Comparison of ENCODE assay signal across 23 cellular contexts in the genomic region with DNA sequence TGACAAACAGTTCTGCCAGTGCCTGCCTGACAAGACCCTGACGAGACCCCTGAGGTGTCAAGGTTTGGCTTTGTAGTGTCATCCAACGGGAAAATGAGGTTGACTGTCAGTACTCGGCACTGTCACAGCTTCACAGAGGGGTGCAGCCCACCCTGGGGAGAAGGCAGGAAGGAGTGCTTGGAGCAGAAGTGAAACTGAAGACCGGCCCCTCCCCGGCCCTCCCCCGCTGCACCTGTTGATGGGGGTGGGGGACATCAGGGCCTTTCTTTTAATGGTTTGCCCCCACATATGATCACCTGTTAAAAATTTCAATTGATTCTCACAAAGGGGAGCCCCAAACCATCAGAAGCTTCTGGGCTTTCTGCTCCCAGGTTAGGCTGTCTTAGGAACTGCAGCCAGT. TPM values are rescaled to one million over a fixed set of nuclear protein-coding genes. Genes with fewer than 3 reads are reported as not detected.
A peak's percentile ranks its signal among the peaks of the same experiment; 100 is the strongest.
DNase-seq lines count a peak whose midpoint lies in the region; ATAC-seq, FAIRE-seq and TF ChIP-seq lines count a peak whose summit lies in the region.
"Had no signal": no experiment of that assay in that cellular context is flagged by ENCODE, and none has a peak within 500 bp of the region (broad histone marks: within the 10 kb centered on the region; RNA-seq: fewer than 3 reads in every experiment).

No MANE protein-coding gene starts in this region.

- H3K4me1 ChIP-seq in HEK293 (ENCODE audit: control insufficient read depth, insufficient read depth, low read length) (peaks cover 9% of the 10 kb centered on the region), keratinocyte (ENCODE audit: control insufficient read depth, extremely low read depth, insufficient read depth, low read length) (peaks cover 78% of the 10 kb centered on the region), gastrocnemius medialis (peaks cover 23 to 27% of the 10 kb centered on the region in 2 donors), hepatocyte (ENCODE audit: insufficient read depth) (peaks cover 15% of the 10 kb centered on the region)
- H3K4me1 ChIP-seq: pancreas had no signal

- peaks cover 91% of the 10 kb centered on the region for H3K79me2 ChIP-seq in keratinocyte (ENCODE audit: control insufficient read depth, insufficient read depth, low read length)
- H3K79me2 ChIP-seq in hepatocyte = peaks cover 92% of the 10 kb centered on the region

- no peaks in the 10 kb centered on the region for H3K27me3 ChIP-seq in keratinocyte (ENCODE audit: control insufficient read depth, extremely low read depth, insufficient read depth, low read length)
- H3K27me3 ChIP-seq in gastrocnemius medialis = no peaks in the 10 kb centered on the region
- no peaks in the 10 kb centered on the region for H3K27me3 ChIP-seq in hepatocyte
- H3K27me3 ChIP-seq: cardiac muscle cell, heart right ventricle, pancreas, uterus had no signal

- WGBS in hepatocyte (ENCODE audit: low lambda C conversion rate, missing lambda C conversion rate) = 95% methylated on average over 6 of the region's 6 CpGs

- CTCF ChIA-PET in HEK293 (lab: Yijun Ruan, JAX) (no interaction called here), RWPE1 (lab: Yijun Ruan, JAX) (interaction anchor here (0.7 to 1.8 kb wide), 4 partner anchors 10 to 110 kb away, joined by 3 to 5 read pairs (median 4); no protein-coding TSS in a partner anchor)

- H3K9me3 ChIP-seq in HEK293 (ENCODE audit: control insufficient read depth, insufficient read depth, low read depth, low read length) (no peaks in the 10 kb centered on the region), keratinocyte (ENCODE audit: control insufficient read depth, low read depth, low read length) (no peaks in the 10 kb centered on the region), gastrocnemius medialis (no peaks in the 10 kb centered on the region), hepatocyte (ENCODE audit: low read depth) (no peaks in the 10 kb centered on the region)
- H3K9me3 ChIP-seq: Caco-2, heart right ventricle, pancreas, uterus had no signal

- DNase-seq in RWPE1 (ENCODE audit: low spot score) = no peak
- no peak for DNase-seq in keratinocyte (ENCODE audit: low read depth, low spot score)
- no peak for DNase-seq in gastrocnemius medialis
- DNase-seq in type B pancreatic cell (ENCODE audit: extremely low spot score, unreplicated experiment) = no peak
- no peak for DNase-seq in hepatocyte (ENCODE audit: low spot score)
- DNase-seq: activated CD4-positive, alpha-beta T cell treated with anti-CD3 and anti-CD28 coated beads for 48 hours; activated naive CD4-positive, alpha-beta T cell treated with anti-CD3 and anti-CD28 coated beads, Interleukin-2, amount 10 ng/mL, durations not matched to agents 7 days and 5 days; activated T-cell treated with anti-CD3 and anti-CD28 coated beads, Interleukin-2, amount 50 U/mL, for 72 hours; Caco-2; dermis blood vessel endothelial cell; H9; heart right ventricle; NCI-H1694; pancreas; SHP77; stimulated activated CD4-positive, alpha-beta T cell treated with anti-CD3 and anti-CD28 coated beads, Interleukin-15, amount 100 ng/mL, for 24 hours; uterus had no signal

- no peak overlapping the region for H3K27ac ChIP-seq in HEK293 (ENCODE audit: extremely low read depth, low read depth, low read length)
- H3K27ac ChIP-seq in RWPE1 = peak overlapping the region; percentile 96
- no peak overlapping the region for H3K27ac ChIP-seq in keratinocyte (ENCODE audit: control insufficient read depth, insufficient read depth, low read length)
- H3K27ac ChIP-seq in gastrocnemius medialis = no peak overlapping the region
- no peak overlapping the region for H3K27ac ChIP-seq in hepatocyte
- H3K27ac ChIP-seq: cardiac muscle cell, heart right ventricle, pancreas had no signal

- in situ Hi-C loops in gastrocnemius medialis (cut with MboI; ENCODE audit: low sequenced_read_pairs in 4 of 4) = loop anchor here in 2 of 4 donors (25.0 kb wide), 2 partner anchors 316 to 1316 kb away; partner anchors contain the start of genes AURKA (in 1 of the 2), CSTF1 (in 1 of the 2) and RBM38 (in 1 of the 2)

- H2AFZ ChIP-seq in keratinocyte (ENCODE audit: control insufficient read depth, low read length) = no peak overlapping the region
- no peak overlapping the region for H2AFZ ChIP-seq in hepatocyte

- H3K9me1 ChIP-seq in keratinocyte (ENCODE audit: control insufficient read depth, extremely low read depth, insufficient read depth, low read length) = peaks cover 13% of the 10 kb centered on the region

- no peak overlapping the region for H3K4me3 ChIP-seq in HEK293 (ENCODE audit: low read depth, low read length)
- no peak overlapping the region for H3K4me3 ChIP-seq in keratinocyte (ENCODE audit: control insufficient read depth in 2 of 3, extremely low read depth in 1 of 3, insufficient read depth in 2 of 3, low read depth in 1 of 3, low read length in 3 of 3)
- no peak overlapping the region for H3K4me3 ChIP-seq in gastrocnemius medialis
- H3K4me3 ChIP-seq in hepatocyte = no peak overlapping the region
- H3K4me3 ChIP-seq: cardiac muscle cell, heart right ventricle, pancreas, uterus had no signal

- H3K4me1 Mint-ChIP-seq in type B pancreatic cell (ENCODE audit: unreplicated experiment) = peaks cover 28% of the 10 kb centered on the region

- TF ChIP-seq CTCF in HEK293 (tag by site-specific recombination; IDR thresholded peaks at IDR 0.05) (no peak), RWPE1 (conservative IDR thresholded peaks at IDR 0.05; ENCODE audit: low read depth) (no peak), keratinocyte (optimal IDR thresholded peaks at IDR 0.05 in 1 of 3, IDR thresholded peaks at IDR 0.05 in 1 of 3, conservative IDR thresholded peaks at IDR 0.05 in 1 of 3; ENCODE audit: extremely low read depth in 1 of 3, insufficient read depth in 2 of 3, low read length in 3 of 3) (no peak), gastrocnemius medialis (IDR thresholded peaks at IDR 0.05 in 4 of 5, conservative IDR thresholded peaks at IDR 0.05 in 1 of 5) (no peak), type B pancreatic cell (conservative IDR thresholded peaks at IDR 0.05) (no peak), hepatocyte (IDR thresholded peaks at IDR 0.05; ENCODE audit: poor library complexity) (no peak)

- no peak overlapping the region for H3K27ac Mint-ChIP-seq in type B pancreatic cell
- H3K27ac Mint-ChIP-seq: activated naive CD4-positive, alpha-beta T cell treated with anti-CD3 and anti-CD28 coated beads, Interleukin-2, amount 10 ng/mL, durations not matched to agents 7 days and 5 days; activated T-cell treated with anti-CD3 and anti-CD28 coated beads, Interleukin-2, amount 50 U/mL, for 72 hours had no signal

- peaks cover 54% of the 10 kb centered on the region for H4K20me1 ChIP-seq in keratinocyte (ENCODE audit: control insufficient read depth, extremely low read depth, insufficient read depth, low read length)
- H4K20me1 ChIP-seq in hepatocyte (ENCODE audit: insufficient read depth, poor library complexity, severe bottlenecking) = peaks cover 61% of the 10 kb centered on the region

- POLR2A ChIA-PET in HEK293 (lab: Yijun Ruan, JAX) = interaction anchor here (0.7 kb wide), 1 partner anchor 10 kb away, joined by 3 read pairs; no protein-coding TSS in a partner anchor
- POLR2A ChIA-PET in RWPE1 (lab: Yijun Ruan, JAX; ENCODE audit: low non-redundant PET) = no interaction called here

- intact Hi-C loops in gastrocnemius medialis (cut with DNase I; ENCODE audit: low total_unique reads) = no loop called here

- ATAC-seq in gastrocnemius medialis (no peak), GM21515 (IDR thresholded peaks at IDR 0.05; ENCODE audit: unreplicated experiment) (no peak)
- ATAC-seq: activated T-cell treated with anti-CD3 and anti-CD28 coated beads, Interleukin-2, amount 50 U/mL, for 72 hours; heart right ventricle; left lobe of liver; pancreas; sciatic nerve had no signal

- no peaks in the 10 kb centered on the region for H3K9me3 Mint-ChIP-seq in type B pancreatic cell
- H3K9me3 Mint-ChIP-seq: activated naive CD4-positive, alpha-beta T cell treated with anti-CD3 and anti-CD28 coated beads, Interleukin-2, amount 10 ng/mL, durations not matched to agents 7 days and 5 days; activated T-cell treated with anti-CD3 and anti-CD28 coated beads, Interleukin-2, amount 50 U/mL, for 72 hours; H9; nephron had no signal

- H3K36me3 ChIP-seq in HEK293 (ENCODE audit: control insufficient read depth in 2 of 2, insufficient read depth in 1 of 2, low read length in 2 of 2) = peaks cover 0 to 3% of the 10 kb centered on the region in 2 experiments; a peak in 1 of 3 replicates
- H3K36me3 ChIP-seq in keratinocyte (ENCODE audit: control insufficient read depth in 2 of 2, extremely low read depth in 1 of 2, insufficient read depth in 2 of 2, low read length in 2 of 2) = peaks cover 8 to 60% of the 10 kb centered on the region in 2 experiments
- H3K36me3 ChIP-seq in gastrocnemius medialis = no peaks in the 10 kb centered on the region
- no peaks in the 10 kb centered on the region for H3K36me3 ChIP-seq in hepatocyte (replicated peaks; ENCODE audit: insufficient read depth, low read depth)
- H3K36me3 ChIP-seq: cardiac muscle cell, pancreas, uterus had no signal

- dilution Hi-C loops in keratinocyte (cut with MboI; ENCODE audit: extremely low pct_ligation_motif_present, low sequenced_read_pairs) = no loop called here

- no peak for TF ChIP-seq POLR2A in gastrocnemius medialis (IDR thresholded peaks at IDR 0.05)

- no peaks in the 10 kb centered on the region for H3K9me2 ChIP-seq in hepatocyte (replicated peaks; ENCODE audit: insufficient read depth)

- H3K9ac ChIP-seq in keratinocyte (ENCODE audit: control insufficient read depth, extremely low read depth, insufficient read depth, low read length) = no peak overlapping the region

- no peak overlapping the region for H3K4me3 Mint-ChIP-seq in type B pancreatic cell
- H3K4me3 Mint-ChIP-seq: activated naive CD4-positive, alpha-beta T cell treated with anti-CD3 and anti-CD28 coated beads, Interleukin-2, amount 10 ng/mL, durations not matched to agents 7 days and 5 days; activated T-cell treated with anti-CD3 and anti-CD28 coated beads, Interleukin-2, amount 50 U/mL, for 72 hours; H9 had no signal

- H3K36me3 Mint-ChIP-seq in type B pancreatic cell = no peaks in the 10 kb centered on the region
- H3K36me3 Mint-ChIP-seq: activated naive CD4-positive, alpha-beta T cell treated with anti-CD3 and anti-CD28 coated beads, Interleukin-2, amount 10 ng/mL, durations not matched to agents 7 days and 5 days had no signal

- peaks cover 31% of the 10 kb centered on the region for H3K27me3 Mint-ChIP-seq in type B pancreatic cell

- H3K4me2 ChIP-seq in keratinocyte (ENCODE audit: control insufficient read depth, extremely low read depth, insufficient read depth, low read depth, low read length) (peak overlapping the region; percentile 6), hepatocyte (no peak overlapping the region)

- FAIRE-seq in keratinocyte (lab: Jason Lieb, UNC) = no peak
- FAIRE-seq: pancreas had no signal

RNA-seq across cellular contexts. Expression of gene PMEPA1, which starts 6.8 kb away (rescaled TPM):
- polyA plus RNA-seq in keratinocyte = 29.0 to 84.0 TPM (median 50.7 TPM) in 3 replicates
- 14.2 TPM for polyA plus RNA-seq in keratinocyte (2011; ENCODE audit: low read depth)
- 40.6 and 82.2 TPM in 2 replicates for polyA plus RNA-seq in keratinocyte (2011; cell fraction: cytosol; rRNA removed)
- 70.2 and 80.4 TPM in 2 replicates for polyA plus RNA-seq in keratinocyte (2011; cell fraction: nucleus; rRNA removed)
- 20.6 and 151 TPM in 2 replicates for polyA plus RNA-seq in keratinocyte (2012; ENCODE audit: low replicate concordance)
- polyA minus RNA-seq in keratinocyte = 41.7 to 94.9 TPM (median 50.4 TPM) in 3 replicates
- polyA minus RNA-seq in keratinocyte (2011; cell fraction: cytosol; rRNA and poly(A)+ RNA removed) = 149 TPM
- polyA minus RNA-seq in keratinocyte (2011; cell fraction: nucleus; rRNA and poly(A)+ RNA removed) = 70.1 and 74.7 TPM in 2 replicates
- total RNA-seq in gastrocnemius medialis = 1 to 10 TPM; 1.5 to 8.1 (median 5.8) TPM
- total RNA-seq in type B pancreatic cell (ENCODE audit: low replicate concordance) = 4.3 and 8.8 TPM in 2 replicates
- 6.8 and 9.2 TPM in 2 replicates for total RNA-seq in hepatocyte
- polyA plus RNA-seq in hepatocyte = 34.1 and 40.3 TPM in 2 replicates
